Comparison of ENCODE assay signal across 14 cellular contexts in genomic region chr20:54257090-54257816, GRCh38. TPM values are rescaled to one million over a fixed set of nuclear protein-coding genes. Genes with fewer than 3 reads are reported as not detected.
DNase-seq lines count a peak whose midpoint lies in the region; ATAC-seq and TF ChIP-seq lines count a peak whose summit lies in the region.
"Had no signal": no experiment of that assay in that cellular context is flagged by ENCODE, and none has a peak within 500 bp of the region (broad histone marks: within the 10 kb centered on the region; RNA-seq: fewer than 3 reads in every experiment).

No MANE protein-coding gene starts in this region.

- H3K36me3 ChIP-seq in brain microvascular endothelial cell (replicated peaks) (no peaks in the 10 kb centered on the region), kidney epithelial cell (ENCODE audit: control insufficient read depth, insufficient read depth, low read length) (no peaks in the 10 kb centered on the region)
- H3K36me3 ChIP-seq: BLaER1, colonic mucosa, suprapubic skin had no signal

- POLR2A ChIA-PET in AG04449 (lab: Yijun Ruan, JAX) = no interaction called here

- H3K9ac ChIP-seq in H9 (ENCODE audit: extremely low read depth, insufficient read length, low read length) = no peak overlapping the region
- H3K9ac ChIP-seq: BLaER1 had no signal

- no peak overlapping the region for H3K56ac ChIP-seq in H9 (ENCODE audit: insufficient read length, low read depth, low read length)

- no peak overlapping the region for H2AK5ac ChIP-seq in H9 (ENCODE audit: insufficient read length, low read length)

- no peaks in the 10 kb centered on the region for H3K4me1 ChIP-seq in H9 (ENCODE audit: insufficient read depth, low read length)
- H3K4me1 ChIP-seq: BLaER1, colonic mucosa had no signal

- H4K91ac ChIP-seq in H9 (ENCODE audit: insufficient read length, low read depth, low read length) = no peak overlapping the region

- H3K23ac ChIP-seq in H9 (ENCODE audit: insufficient read length, low read depth, low read length) = no peak overlapping the region

- H3K27ac ChIP-seq in brain microvascular endothelial cell = no peak overlapping the region
- H3K27ac ChIP-seq in H9 (ENCODE audit: insufficient read length, low read depth, low read length) = no peak overlapping the region
- H3K27ac ChIP-seq: BLaER1, colonic mucosa, suprapubic skin had no signal

- H2AFZ ChIP-seq in H9 (ENCODE audit: low read length) = no peak overlapping the region

- no peak overlapping the region for H3K4me2 ChIP-seq in H9 (ENCODE audit: insufficient read depth, insufficient read length, low read length)
- H3K4me2 ChIP-seq: BLaER1 had no signal

- H3K14ac ChIP-seq in H9 (ENCODE audit: insufficient read depth, low read length) = no peak overlapping the region

- no peaks in the 10 kb centered on the region for H3K9me3 ChIP-seq in H9 (ENCODE audit: control insufficient read depth, low read depth, low read length)
- H3K9me3 ChIP-seq: BLaER1, colonic mucosa, suprapubic skin had no signal

- no peak overlapping the region for H2BK120ac ChIP-seq in H9 (ENCODE audit: low read depth, low read length, poor library complexity, severe bottlenecking)

- H3K4me3 Mint-ChIP-seq in HFFc6 (no peak overlapping the region), H9 (no peak overlapping the region)
- no peak overlapping the region for H3K4me3 Mint-ChIP-seq in activated naive CD8-positive, alpha-beta T cell treated with anti-CD3 and anti-CD28 coated beads, Interleukin-2, amount 50 U/mL, for 24 hours
- H3K4me3 Mint-ChIP-seq: activated T-helper 17 cell treated with anti-CD3 and anti-CD28 coated beads, Interleukin-2, amount 50 U/mL, for 72 hours had no signal

- no CpG with 5 or more reads among the region's 4 CpGs for WGBS in H9 (ENCODE audit: extremely low coverage, insufficient read length, low lambda C conversion rate)

- no peaks in the 10 kb centered on the region for H3K36me3 Mint-ChIP-seq in HFFc6 (ENCODE audit: low read depth)
- H3K36me3 Mint-ChIP-seq in activated naive CD8-positive, alpha-beta T cell treated with anti-CD3 and anti-CD28 coated beads, Interleukin-2, amount 50 U/mL, for 24 hours (ENCODE audit: low read depth) = no peaks in the 10 kb centered on the region
- no peaks in the 10 kb centered on the region for H3K36me3 Mint-ChIP-seq in H9 (ENCODE audit: insufficient read depth in 1 of 3, low read depth in 3 of 3)

- H3K4me3 ChIP-seq in AG04449 (ENCODE audit: low read depth, low read length) (no peak overlapping the region), brain microvascular endothelial cell (ENCODE audit: low read depth, low read length) (no peak overlapping the region), kidney epithelial cell (ENCODE audit: low read depth, low read length) (no peak overlapping the region)
- H3K4me3 ChIP-seq: BLaER1, colonic mucosa, suprapubic skin had no signal

- H2BK5ac ChIP-seq in H9 (ENCODE audit: insufficient read length, low read length) = no peak overlapping the region

- H3K27me3 ChIP-seq in brain microvascular endothelial cell (replicated peaks) = no peaks in the 10 kb centered on the region
- H3K27me3 ChIP-seq in kidney epithelial cell (ENCODE audit: control insufficient read depth, insufficient read depth, low read length) = no peaks in the 10 kb centered on the region
- H3K27me3 ChIP-seq in H9 (ENCODE audit: insufficient read depth, low read length) = no peaks in the 10 kb centered on the region
- H3K27me3 ChIP-seq: BLaER1, colonic mucosa, suprapubic skin had no signal

- H4K5ac ChIP-seq in H9 (ENCODE audit: insufficient read length, low read depth, low read length) = no peak overlapping the region

- no peak overlapping the region for H2BK12ac ChIP-seq in H9 (ENCODE audit: insufficient read length, low read depth, low read length)

- no peak for ATAC-seq in activated naive CD8-positive, alpha-beta T cell treated with anti-CD3 and anti-CD28 coated beads, Interleukin-2, amount 50 U/mL, for 24 hours
- ATAC-seq in HG03521 (IDR thresholded peaks at IDR 0.05; ENCODE audit: unreplicated experiment) = no peak
- ATAC-seq: activated T-helper 17 cell treated with anti-CD3 and anti-CD28 coated beads, Interleukin-2, amount 50 U/mL, for 72 hours had no signal

- H3K4me1 Mint-ChIP-seq in HFFc6 (ENCODE audit: low read depth) = peaks cover 42% of the 10 kb centered on the region
- H3K4me1 Mint-ChIP-seq in activated naive CD8-positive, alpha-beta T cell treated with anti-CD3 and anti-CD28 coated beads, Interleukin-2, amount 50 U/mL, for 24 hours = no peaks in the 10 kb centered on the region
- peaks cover 6 to 12% of the 10 kb centered on the region in 2 experiments for H3K4me1 Mint-ChIP-seq in H9
- H3K4me1 Mint-ChIP-seq: activated T-helper 17 cell treated with anti-CD3 and anti-CD28 coated beads, Interleukin-2, amount 50 U/mL, for 72 hours had no signal

- H2BK15ac ChIP-seq in H9 (ENCODE audit: low read depth, low read length) = no peak overlapping the region

- H3K79me2 ChIP-seq in H9 (ENCODE audit: insufficient read depth, low read length) = no peaks in the 10 kb centered on the region

- no peak overlapping the region for H3T11ph ChIP-seq in H9 (ENCODE audit: low read length)

- H3K79me1 ChIP-seq in H9 (ENCODE audit: insufficient read depth, low read depth, low read length, poor library complexity, severe bottlenecking) = no peaks in the 10 kb centered on the region

- H3K9me3 Mint-ChIP-seq in HFFc6 (no peaks in the 10 kb centered on the region), H9 (no peaks in the 10 kb centered on the region)
- H3K9me3 Mint-ChIP-seq in activated naive CD8-positive, alpha-beta T cell treated with anti-CD3 and anti-CD28 coated beads, Interleukin-2, amount 50 U/mL, for 24 hours = no peaks in the 10 kb centered on the region
- H3K9me3 Mint-ChIP-seq: activated T-helper 17 cell treated with anti-CD3 and anti-CD28 coated beads, Interleukin-2, amount 50 U/mL, for 72 hours had no signal

- H2BK20ac ChIP-seq in H9 (ENCODE audit: low read depth, low read length, poor library complexity, severe bottlenecking) = no peak overlapping the region

- H4K8ac ChIP-seq in H9 (replicated peaks; ENCODE audit: insufficient read length, low read depth, low read length) = no peak overlapping the region

- no peak overlapping the region for H3K27ac Mint-ChIP-seq in HFFc6
- no peak overlapping the region for H3K27ac Mint-ChIP-seq in activated naive CD8-positive, alpha-beta T cell treated with anti-CD3 and anti-CD28 coated beads, Interleukin-2, amount 50 U/mL, for 24 hours
- H3K27ac Mint-ChIP-seq in H9 = no peak overlapping the region; a peak in 1 of 7 replicates
- H3K27ac Mint-ChIP-seq: activated T-helper 17 cell treated with anti-CD3 and anti-CD28 coated beads, Interleukin-2, amount 50 U/mL, for 72 hours had no signal

- no peak overlapping the region; the same call in 1 of the 2 replicates for H3K4ac ChIP-seq in H9 (ENCODE audit: low read depth, low read length)

- no peaks in the 10 kb centered on the region for H4K20me1 ChIP-seq in H9 (ENCODE audit: control insufficient read depth, insufficient read depth, insufficient read length)
- H4K20me1 ChIP-seq: BLaER1 had no signal

- CTCF ChIA-PET in AG04449 (lab: Yijun Ruan, JAX) = interaction anchor here (0.9 to 1.5 kb wide), 2 partner anchors 35 to 390 kb away, joined by 3 to 4 read pairs; no protein-coding TSS in a partner anchor

- in situ Hi-C loops in brain microvascular endothelial cell (cut with HindIII; ENCODE audit: low pct_ligation_motif_present, low sequenced_read_pairs) = no loop called here

- TF ChIP-seq CTCF in AG04449 (IDR thresholded peaks at IDR 0.05; ENCODE audit: insufficient read depth, low read length, missing control alignments) = no peak
- no peak for TF ChIP-seq CTCF in HFFc6 (IDR thresholded peaks at IDR 0.05)
- TF ChIP-seq CTCF in brain microvascular endothelial cell (IDR thresholded peaks at IDR 0.05; ENCODE audit: low read depth, low read length, missing control alignments) = no peak
- TF ChIP-seq CTCF in kidney epithelial cell (IDR thresholded peaks at IDR 0.05; ENCODE audit: insufficient read depth, low read length, poor library complexity, severe bottlenecking) = no peak
- no peak for TF ChIP-seq CTCF in H9 (conservative IDR thresholded peaks at IDR 0.05)

- H3K23me2 ChIP-seq in H9 (ENCODE audit: insufficient read length, low read depth, low read length, poor library complexity, severe bottlenecking) = no peaks in the 10 kb centered on the region

- H3K27me3 Mint-ChIP-seq in HFFc6 (ENCODE audit: insufficient read depth) (no peaks in the 10 kb centered on the region), H9 (ENCODE audit: low read depth) (no peaks in the 10 kb centered on the region)
- peaks cover 24% of the 10 kb centered on the region for H3K27me3 Mint-ChIP-seq in activated naive CD8-positive, alpha-beta T cell treated with anti-CD3 and anti-CD28 coated beads, Interleukin-2, amount 50 U/mL, for 24 hours

- H3K18ac ChIP-seq in H9 (ENCODE audit: insufficient read length, low read depth, low read length) = no peak overlapping the region

- peak; percentile 73 for DNase-seq in AG04449 (ENCODE audit: low read depth, low spot score)
- DNase-seq in HFFc6 = peak; percentile 54
- DNase-seq in brain microvascular endothelial cell = peak; percentile 80
- peak; percentile 92 for DNase-seq in kidney epithelial cell (ENCODE audit: low read depth)
- no peak for DNase-seq in activated naive CD8-positive, alpha-beta T cell treated with anti-CD3 and anti-CD28 coated beads, Interleukin-2, amount 50 U/mL, for 24 hours
- no peak for DNase-seq in activated gamma-delta T cell (lab: John Stamatoyannopoulos, UW)
- DNase-seq in H9 = no peak
- DNase-seq: colonic mucosa, hippocampal formation, NCI-H510A had no signal

RNA-seq across cellular contexts. Expression of gene PFDN4, which starts 49.4 kb away (rescaled TPM):
- total RNA-seq in HFFc6 (2021; fragmentation: NEBNext Ultra II Directional; extraction: Animal tissue kit (Norgen Biotek cat#: 25700)) = 10 to 100 TPM; 31.6 to 37.1 (median 35.1) TPM
- 126 and 143 TPM in 2 replicates for total RNA-seq in kidney epithelial cell
- 69.1 and 73.6 TPM in 2 replicates for total RNA-seq in H9 (2021)

Comparison
In these comparisons a context has a peak if more than half of its experiments do, and no peak if none do; other contexts are left out.
1. DNase-seq: peak in AG04449 (single experiment), HFFc6 (single experiment), brain microvascular endothelial cell (single experiment) and kidney epithelial cell (single experiment); none in activated naive CD8-positive, alpha-beta T cell treated with anti-CD3 and anti-CD28 coated beads, Interleukin-2, amount 50 U/mL, for 24 hours (single experiment), activated gamma-delta T cell (single experiment) and H9 (single experiment).